Comparison of ENCODE assay signal across 8 cellular contexts in the genomic region with DNA sequence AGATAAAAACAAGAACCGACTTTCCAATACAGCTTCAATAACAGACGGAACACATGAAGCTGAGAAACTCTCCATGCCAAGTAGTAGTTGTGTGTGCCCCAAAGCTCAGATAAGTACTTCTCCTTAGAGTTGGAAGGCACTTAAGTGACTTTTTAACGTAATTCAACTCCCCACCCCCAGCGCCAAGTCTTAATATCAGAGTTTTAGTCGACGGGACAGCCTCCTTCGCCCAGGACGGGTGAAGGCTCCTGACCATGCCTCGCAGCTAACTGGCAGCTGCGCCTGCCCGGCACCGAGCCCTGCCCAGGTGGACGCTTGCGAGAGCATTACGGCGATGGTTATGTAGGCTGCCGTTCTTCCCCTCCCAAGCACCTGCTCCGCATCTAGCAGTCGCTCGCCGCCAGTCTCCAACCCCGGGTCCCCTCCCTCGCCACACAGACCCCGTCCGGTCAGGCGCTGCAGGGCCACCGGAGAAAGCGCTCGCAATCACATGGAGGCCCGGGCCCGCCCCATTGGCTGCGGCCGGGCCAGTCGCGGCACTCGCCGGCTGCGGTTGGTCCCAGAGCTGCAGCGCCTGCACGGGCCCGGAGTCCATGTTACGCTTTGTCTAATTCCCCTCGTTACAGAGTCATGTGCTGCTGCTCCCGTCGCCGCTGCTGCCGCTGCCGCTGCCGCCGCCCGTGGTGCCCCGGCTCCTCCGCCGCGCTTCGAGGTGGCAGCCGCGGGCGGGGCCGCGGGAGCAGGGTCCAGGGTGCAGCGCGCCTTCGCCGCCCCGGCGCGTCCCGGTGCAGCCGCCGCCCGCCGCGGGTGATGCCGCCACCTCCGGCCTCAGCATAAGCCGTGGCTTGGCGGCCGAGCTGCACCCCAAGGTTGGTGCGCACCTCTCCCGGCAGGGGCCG. TPM values are rescaled to one million over a fixed set of nuclear protein-coding genes. Genes with fewer than 3 reads are reported as not detected.
DNase-seq lines count a peak whose midpoint lies in the region; ATAC-seq and TF ChIP-seq lines count a peak whose summit lies in the region.

A gene (plus strand): TSS at position 610 of the 899 bp plus-strand sequence. CDS start 112,037 bp downstream, outside the sequence.

- peak within 1 kb of the TSS; percentile 49 for H3K27ac ChIP-seq in CD4-positive, CD25-positive, alpha-beta regulatory T cell (ENCODE audit: insufficient read depth, low read length, poor library complexity, severe bottlenecking)
- H3K27ac ChIP-seq in ectodermal cell (ENCODE audit: insufficient read depth, low read depth, low read length, poor library complexity, severe bottlenecking) = peak within 1 kb of the TSS; percentile 84
- H3K27ac ChIP-seq in lower lobe of right lung = peak within 1 kb of the TSS; percentile 91

- peak within 1 kb of the TSS; percentile 72 to 88 (median 78) for H3K27ac Mint-ChIP-seq in CD4-positive, CD25-positive, alpha-beta regulatory T cell
- peak within 1 kb of the TSS; percentile 44 for H3K27ac Mint-ChIP-seq in activated CD4-positive, alpha-beta memory T cell treated with anti-CD3 and anti-CD28 coated beads, Interleukin-2, amount 10 ng/mL, durations not matched to agents 7 days and 5 days

- intact Hi-C loops in lower lobe of right lung (cut with DNase I) = no loop called here

- DNase-seq in CD4-positive, CD25-positive, alpha-beta regulatory T cell = peak; percentile 59 to 71 (median 64)
- DNase-seq in NCI-H774 (lab: John Stamatoyannopoulos, UW) (peak; percentile 83), lower lobe of right lung (peak; percentile 92)
- peak; percentile 72 for DNase-seq in activated CD4-positive, alpha-beta memory T cell treated with anti-CD3 and anti-CD28 coated beads, Interleukin-2, amount 10 ng/mL, durations not matched to agents 7 days and 5 days
- peak; percentile 31 to 69 (median 57) for DNase-seq in stimulated activated CD4-positive, alpha-beta T cell treated with anti-CD3 and anti-CD28 coated beads, TNF-alpha, amount 100 ng/mL, for 24 hours (ENCODE audit: low read depth in 3 of 3)

- H3K9me3 ChIP-seq in CD4-positive, CD25-positive, alpha-beta regulatory T cell (ENCODE audit: control insufficient read depth in 2 of 2, low read length in 2 of 2) = no peaks in the 10 kb centered on the region
- no peaks in the 10 kb centered on the region for H3K9me3 ChIP-seq in ectodermal cell (ENCODE audit: control insufficient read depth, low read length)
- H3K9me3 ChIP-seq in lower lobe of right lung = no peaks in the 10 kb centered on the region

- peaks cover 6 to 22% (median 17%) of the 10 kb centered on the region in 4 donors for H3K4me1 Mint-ChIP-seq in CD4-positive, CD25-positive, alpha-beta regulatory T cell
- peaks cover 22% of the 10 kb centered on the region for H3K4me1 Mint-ChIP-seq in activated CD4-positive, alpha-beta memory T cell treated with anti-CD3 and anti-CD28 coated beads, Interleukin-2, amount 10 ng/mL, durations not matched to agents 7 days and 5 days

- H3K36me3 Mint-ChIP-seq in CD4-positive, CD25-positive, alpha-beta regulatory T cell = no peaks in the 10 kb centered on the region
- H3K36me3 Mint-ChIP-seq in activated CD4-positive, alpha-beta memory T cell treated with anti-CD3 and anti-CD28 coated beads, Interleukin-2, amount 10 ng/mL, durations not matched to agents 7 days and 5 days (ENCODE audit: low read depth) = peaks cover under 1% of the 10 kb centered on the region

- peaks cover 14% of the 10 kb centered on the region for H3K4me1 ChIP-seq in CD4-positive, CD25-positive, alpha-beta regulatory T cell (ENCODE audit: control insufficient read depth, insufficient read depth, low read length, poor library complexity, severe bottlenecking)
- H3K4me1 ChIP-seq in ectodermal cell (ENCODE audit: control insufficient read depth, insufficient read depth, low read length) (peaks cover 10% of the 10 kb centered on the region), lower lobe of right lung (peaks cover 27% of the 10 kb centered on the region)

- CTCF ChIA-PET in activated CD4-positive, alpha-beta memory T cell treated with anti-CD3 and anti-CD28 coated beads, Interleukin-2, amount 10 ng/mL, durations not matched to agents 7 days and 5 days (lab: Charles Lee) = interaction anchor here (1.0 to 1.8 kb wide), 3 partner anchors 22 to 168 kb away, joined by 4 to 11 read pairs (median 8); no protein-coding TSS in a partner anchor

- H3K27me3 Mint-ChIP-seq in CD4-positive, CD25-positive, alpha-beta regulatory T cell = peaks cover 20% of the 10 kb centered on the region
- H3K27me3 Mint-ChIP-seq in activated CD4-positive, alpha-beta memory T cell treated with anti-CD3 and anti-CD28 coated beads, Interleukin-2, amount 10 ng/mL, durations not matched to agents 7 days and 5 days = peaks cover 11% of the 10 kb centered on the region

- H3K9me3 Mint-ChIP-seq in CD4-positive, CD25-positive, alpha-beta regulatory T cell = no peaks in the 10 kb centered on the region
- H3K9me3 Mint-ChIP-seq in activated CD4-positive, alpha-beta memory T cell treated with anti-CD3 and anti-CD28 coated beads, Interleukin-2, amount 10 ng/mL, durations not matched to agents 7 days and 5 days = no peaks in the 10 kb centered on the region

- WGBS in ectodermal cell, 2 experiments = 1% methylated on average over 82 of the region's 82 CpGs

- peaks cover 2% of the 10 kb centered on the region for H3K27me3 ChIP-seq in CD4-positive, CD25-positive, alpha-beta regulatory T cell (ENCODE audit: control insufficient read depth, insufficient read depth, low read length)
- H3K27me3 ChIP-seq in ectodermal cell (ENCODE audit: control insufficient read depth, insufficient read depth, low read length, poor library complexity, severe bottlenecking) (peaks cover 11% of the 10 kb centered on the region), lower lobe of right lung (ENCODE audit: low read depth) (no peaks in the 10 kb centered on the region)

- peak within 1 kb of the TSS; percentile 74 for H3K4me3 ChIP-seq in CD4-positive, CD25-positive, alpha-beta regulatory T cell (ENCODE audit: low read depth, low read length)
- H3K4me3 ChIP-seq in ectodermal cell (ENCODE audit: insufficient read depth, low read depth, low read length) = peak within 1 kb of the TSS; percentile 94
- H3K4me3 ChIP-seq in lower lobe of right lung = peak within 1 kb of the TSS; percentile 92

- no peak for TF ChIP-seq CTCF in lower lobe of right lung (IDR thresholded peaks at IDR 0.05)

- POLR2A ChIA-PET in activated CD4-positive, alpha-beta memory T cell treated with anti-CD3 and anti-CD28 coated beads, Interleukin-2, amount 10 ng/mL, durations not matched to agents 7 days and 5 days (lab: Charles Lee) = interaction anchor here (0.9 to 3.2 kb wide), 8 partner anchors 13 to 188 kb away, joined by 3 to 38 read pairs (median 4); a partner anchor contains a TSS

- no peaks in the 10 kb centered on the region for H3K36me3 ChIP-seq in CD4-positive, CD25-positive, alpha-beta regulatory T cell (ENCODE audit: control insufficient read depth, insufficient read depth, low read length)
- H3K36me3 ChIP-seq in ectodermal cell (ENCODE audit: control insufficient read depth, insufficient read depth, low read length) = no peaks in the 10 kb centered on the region
- H3K36me3 ChIP-seq in lower lobe of right lung = no peaks in the 10 kb centered on the region

- peak; percentile 64 to 73 for ATAC-seq in CD4-positive, CD25-positive, alpha-beta regulatory T cell (ENCODE audit: low read depth in 2 of 2)
- peak; percentile 75 for ATAC-seq in GM19372 (IDR thresholded peaks at IDR 0.05; ENCODE audit: low read depth, unreplicated experiment)
- ATAC-seq in HG03520 (IDR thresholded peaks at IDR 0.05; ENCODE audit: unreplicated experiment) = peak; percentile 76
- ATAC-seq in lower lobe of right lung = peak; percentile 97

- peak within 1 kb of the TSS; percentile 86 to 93 (median 90) for H3K4me3 Mint-ChIP-seq in CD4-positive, CD25-positive, alpha-beta regulatory T cell
- peak within 1 kb of the TSS; percentile 76 for H3K4me3 Mint-ChIP-seq in activated CD4-positive, alpha-beta memory T cell treated with anti-CD3 and anti-CD28 coated beads, Interleukin-2, amount 10 ng/mL, durations not matched to agents 7 days and 5 days

RNA-seq across cellular contexts. Expression of the gene that starts here (rescaled TPM):
- 23.6 TPM for total RNA-seq in CD4-positive, CD25-positive, alpha-beta regulatory T cell
- 10 to 100 TPM; 45.4 to 69.0 (median 56.8) TPM for polyA plus RNA-seq in CD4-positive, CD25-positive, alpha-beta regulatory T cell
- 10 to 100 TPM; 19.4 to 20.3 TPM for total RNA-seq in activated CD4-positive, alpha-beta memory T cell treated with anti-CD3 and anti-CD28 coated beads, Interleukin-2, amount 10 ng/mL, durations not matched to agents 7 days and 5 days
- polyA plus RNA-seq in ectodermal cell (2013, experiment 1 of 4) = 39.7 TPM
- 47.8 TPM for polyA plus RNA-seq in ectodermal cell (2013, experiment 2 of 4)
- 32.3 TPM for polyA plus RNA-seq in ectodermal cell (2013, experiment 3 of 4)
- 34.0 TPM for polyA plus RNA-seq in ectodermal cell (2013, experiment 4 of 4)
- total RNA-seq in lower lobe of right lung = 22.2 TPM

Comparison
In these comparisons a context has a peak if more than half of its experiments do, and no peak if none do; other contexts are left out.
1. Peak in every context shown above with its lines: DNase-seq, ATAC-seq, H3K4me3 ChIP-seq and H3K27ac ChIP-seq.